In genomic region chr10:88582806-88583583, GRCh38 we compare ENCODE assay signal across 8 cellular contexts. TPM values are rescaled to one million over a fixed set of nuclear protein-coding genes. Genes with fewer than 3 reads are reported as not detected.
DNase-seq lines count a peak whose midpoint lies in the region; ATAC-seq and TF ChIP-seq lines count a peak whose summit lies in the region.

TSS of gene RNLS (minus strand) at chr10:88583318.

- no peaks in the 10 kb centered on the region for H3K36me3 Mint-ChIP-seq in neural progenitor cell

- peak within 1 kb of the TSS; percentile 99 for H2AFZ ChIP-seq in neural progenitor cell (replicated peaks)

- DNase-seq in A673 (ENCODE audit: low spot score) (peak; percentile 81), neural progenitor cell (ENCODE audit: low spot score) (peak; percentile 69)
- DNase-seq in activated naive CD4-positive, alpha-beta T cell treated with Interleukin-2 at 50 U/mL for 16 hours = peak; percentile 75
- DNase-seq in stimulated activated naive CD8-positive, alpha-beta T cell treated with anti-CD3 and anti-CD28 coated beads, Interleukin-15, amount 100 ng/mL, for 72 hours = peak; percentile 73 to 81

- peak within 1 kb of the TSS; percentile 82 for H3K4me3 Mint-ChIP-seq in neural progenitor cell
- H3K4me3 Mint-ChIP-seq in stimulated activated naive CD8-positive, alpha-beta T cell treated with anti-CD3 and anti-CD28 coated beads, Interleukin-15, amount 100 ng/mL, for 72 hours = peak within 1 kb of the TSS; percentile 94 to 96

- WGBS in gastroesophageal sphincter (ENCODE audit: low coverage in 1 of 2), 2 donors = 4 to 5% methylated on average over 10 to 11 of the region's 63 CpGs

- H3K4me1 Mint-ChIP-seq in neural progenitor cell = peaks cover 3% of the 10 kb centered on the region
- H3K4me1 Mint-ChIP-seq in stimulated activated naive CD8-positive, alpha-beta T cell treated with anti-CD3 and anti-CD28 coated beads, Interleukin-15, amount 100 ng/mL, for 72 hours = peaks cover 16% of the 10 kb centered on the region

- peaks cover 4% of the 10 kb centered on the region for H3K9me3 Mint-ChIP-seq in neural progenitor cell
- H3K9me3 Mint-ChIP-seq in stimulated activated naive CD8-positive, alpha-beta T cell treated with anti-CD3 and anti-CD28 coated beads, Interleukin-15, amount 100 ng/mL, for 72 hours = peaks cover 6 to 8% of the 10 kb centered on the region in 2 donors

- H3K27ac ChIP-seq in A673 (ENCODE audit: low read depth, low read length, poor library complexity, severe bottlenecking) (peak within 1 kb of the TSS; percentile 87), gastroesophageal sphincter (peak within 1 kb of the TSS; percentile 62 to 94 (median 93)), neural progenitor cell (no peak within 1 kb of the TSS)

- H3K9me3 ChIP-seq in A673 (ENCODE audit: low read depth, low read length, poor library complexity, severe bottlenecking) (no peaks in the 10 kb centered on the region), gastroesophageal sphincter (no peaks in the 10 kb centered on the region), neural progenitor cell (ENCODE audit: low read depth) (no peaks in the 10 kb centered on the region)

- H4K20me1 ChIP-seq in neural progenitor cell (ENCODE audit: low read depth) = no peaks in the 10 kb centered on the region

- H3K36me3 ChIP-seq in A673 (ENCODE audit: insufficient read depth, low read length, poor library complexity, severe bottlenecking) = no peaks in the 10 kb centered on the region
- H3K36me3 ChIP-seq in gastroesophageal sphincter = no peaks in the 10 kb centered on the region
- H3K36me3 ChIP-seq in neural progenitor cell = peaks cover 4% of the 10 kb centered on the region

- no peak for TF ChIP-seq EP300 in gastroesophageal sphincter (IDR thresholded peaks at IDR 0.05)

- H3K4me3 ChIP-seq in A673 (ENCODE audit: low read depth, low read length, poor library complexity, severe bottlenecking) (peak within 1 kb of the TSS; percentile 62), gastroesophageal sphincter (peak within 1 kb of the TSS; percentile 50 to 70), neural progenitor cell (peak within 1 kb of the TSS; percentile 53)

- no peaks in the 10 kb centered on the region for H3K27me3 Mint-ChIP-seq in neural progenitor cell (ENCODE audit: insufficient read depth, low read depth)
- H3K27me3 Mint-ChIP-seq in stimulated activated naive CD8-positive, alpha-beta T cell treated with anti-CD3 and anti-CD28 coated beads, Interleukin-15, amount 100 ng/mL, for 72 hours = peaks cover 5% of the 10 kb centered on the region

- H3K9ac ChIP-seq in neural progenitor cell = peak within 1 kb of the TSS; percentile 24

- TF ChIP-seq CTCF in A673 (conservative IDR thresholded peaks at IDR 0.05; ENCODE audit: low read depth, low read length) = peak; percentile 87
- peak; percentile 73 to 94 (median 80) for TF ChIP-seq CTCF in gastroesophageal sphincter (IDR thresholded peaks at IDR 0.05)
- peak; percentile 77 for TF ChIP-seq CTCF in neural progenitor cell (IDR thresholded peaks at IDR 0.05)

- H3K4me1 ChIP-seq in A673 (ENCODE audit: insufficient read depth, low read length, poor library complexity, severe bottlenecking) (no peaks in the 10 kb centered on the region), gastroesophageal sphincter (peaks cover 0 to 11% (median 0%) of the 10 kb centered on the region in 3 donors), neural progenitor cell (no peaks in the 10 kb centered on the region)

- no peaks in the 10 kb centered on the region for H3K27me3 ChIP-seq in A673 (replicated peaks; ENCODE audit: insufficient read depth, low read depth, low read length, poor library complexity)
- H3K27me3 ChIP-seq in gastroesophageal sphincter = no peaks in the 10 kb centered on the region
- H3K27me3 ChIP-seq in neural progenitor cell = peaks cover 31% of the 10 kb centered on the region

- no TSS peak for BruUV-seq in A673 (replicated peaks; lab: Mats Ljungman, UMichigan)

- H3K79me2 ChIP-seq in neural progenitor cell (ENCODE audit: low read depth) = no peaks in the 10 kb centered on the region

- H3K4me2 ChIP-seq in neural progenitor cell = peak within 1 kb of the TSS; percentile 82

- intact Hi-C loops in A673 (cut with micrococcal nuclease; ENCODE audit: unreplicated experiment) = no loop called here

- POLR2A ChIA-PET in A673 (lab: Charles Lee; ENCODE audit: low non-redundant PET) = interaction anchor here (0.5 kb wide), 1 partner anchor 68 kb away, joined by 3 read pairs; no protein-coding TSS in a partner anchor

- no peaks in the 10 kb centered on the region for H3F3A ChIP-seq in neural progenitor cell (ENCODE audit: low read depth)

- CTCF ChIA-PET in A673 (lab: Charles Lee) = interaction anchor here (0.7 to 1.6 kb wide), 7 partner anchors 9 to 895 kb away, joined by 3 to 9 read pairs (median 5); no protein-coding TSS in a partner anchor

- no peak within 1 kb of the TSS for H3K27ac Mint-ChIP-seq in neural progenitor cell
- peak within 1 kb of the TSS; percentile 97 to 99 for H3K27ac Mint-ChIP-seq in stimulated activated naive CD8-positive, alpha-beta T cell treated with anti-CD3 and anti-CD28 coated beads, Interleukin-15, amount 100 ng/mL, for 72 hours

- peak; percentile 48 to 61 for TF ChIP-seq POLR2A in gastroesophageal sphincter (IDR thresholded peaks at IDR 0.05)

- peak; percentile 84 for ATAC-seq in GM18868 (IDR thresholded peaks at IDR 0.05; ENCODE audit: unreplicated experiment)
- ATAC-seq in HG03108 (IDR thresholded peaks at IDR 0.05; ENCODE audit: unreplicated experiment) = peak; percentile 64
- ATAC-seq in gastroesophageal sphincter = peak; percentile 92
- peak; percentile 95 for ATAC-seq in stimulated activated naive CD8-positive, alpha-beta T cell treated with anti-CD3 and anti-CD28 coated beads, Interleukin-15, amount 100 ng/mL, for 72 hours

TF ChIP-seq in PFSK-1, 5 proteins besides CTCF, POLR2A, EP300 and RAD21:
- TF ChIP-seq FOXP2 (optimal IDR thresholded peaks at IDR 0.05; ENCODE audit: borderline replicate concordance, extremely low read depth, extremely low read length, insufficient read depth) (peak; percentile 22), POLR2AphosphoS5 (IDR thresholded peaks at IDR 0.05; ENCODE audit: low read depth, low read length) (0 out of 2 replicates have a peak, but pooled peaks have one; percentile 36), TAF1 (IDR thresholded peaks at IDR 0.05; ENCODE audit: borderline replicate concordance, insufficient read depth, low read length) (no peak)
- TF ChIP-seq, protein P1, sequence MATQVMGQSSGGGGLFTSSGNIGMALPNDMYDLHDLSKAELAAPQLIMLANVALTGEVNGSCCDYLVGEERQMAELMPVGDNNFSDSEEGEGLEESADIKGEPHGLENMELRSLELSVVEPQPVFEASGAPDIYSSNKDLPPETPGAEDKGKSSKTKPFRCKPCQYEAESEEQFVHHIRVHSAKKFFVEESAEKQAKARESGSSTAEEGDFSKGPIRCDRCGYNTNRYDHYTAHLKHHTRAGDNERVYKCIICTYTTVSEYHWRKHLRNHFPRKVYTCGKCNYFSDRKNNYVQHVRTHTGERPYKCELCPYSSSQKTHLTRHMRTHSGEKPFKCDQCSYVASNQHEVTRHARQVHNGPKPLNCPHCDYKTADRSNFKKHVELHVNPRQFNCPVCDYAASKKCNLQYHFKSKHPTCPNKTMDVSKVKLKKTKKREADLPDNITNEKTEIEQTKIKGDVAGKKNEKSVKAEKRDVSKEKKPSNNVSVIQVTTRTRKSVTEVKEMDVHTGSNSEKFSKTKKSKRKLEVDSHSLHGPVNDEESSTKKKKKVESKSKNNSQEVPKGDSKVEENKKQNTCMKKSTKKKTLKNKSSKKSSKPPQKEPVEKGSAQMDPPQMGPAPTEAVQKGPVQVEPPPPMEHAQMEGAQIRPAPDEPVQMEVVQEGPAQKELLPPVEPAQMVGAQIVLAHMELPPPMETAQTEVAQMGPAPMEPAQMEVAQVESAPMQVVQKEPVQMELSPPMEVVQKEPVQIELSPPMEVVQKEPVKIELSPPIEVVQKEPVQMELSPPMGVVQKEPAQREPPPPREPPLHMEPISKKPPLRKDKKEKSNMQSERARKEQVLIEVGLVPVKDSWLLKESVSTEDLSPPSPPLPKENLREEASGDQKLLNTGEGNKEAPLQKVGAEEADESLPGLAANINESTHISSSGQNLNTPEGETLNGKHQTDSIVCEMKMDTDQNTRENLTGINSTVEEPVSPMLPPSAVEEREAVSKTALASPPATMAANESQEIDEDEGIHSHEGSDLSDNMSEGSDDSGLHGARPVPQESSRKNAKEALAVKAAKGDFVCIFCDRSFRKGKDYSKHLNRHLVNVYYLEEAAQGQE (IDR thresholded peaks at IDR 0.05; ENCODE audit: insufficient read depth in 1 of 2, low read depth in 2 of 2, low read length in 2 of 2) = no peak

RNA-seq across cellular contexts. Expression of gene RNLS, which starts in this region (rescaled TPM):
- total RNA-seq in A673 (2021) (6.2 and 8.1 TPM in 2 replicates), gastroesophageal sphincter (10 to 100 TPM in 3 of 4 donors, 1 to 10 TPM in 1; 9.4 to 25.1 (median 15.3) TPM), neural progenitor cell (ENCODE audit: low replicate concordance) (9.1 and 11.9 TPM in 2 replicates)
- 11.1 TPM for polyA plus RNA-seq in PFSK-1 (2012; ENCODE audit: insufficient read length, low read depth)
